6 cellular contexts compared by ENCODE assay signal in genomic region chr10:129702605-129703004, GRCh38.
"Had no signal": no experiment of that assay in that cellular context is flagged by ENCODE, and none has a peak within 500 bp of the region (broad histone marks: within the 10 kb centered on the region; RNA-seq: fewer than 3 reads in every experiment).

No MANE protein-coding gene starts in this region.

- H3K4me3 ChIP-seq: K562 had no signal

- H3K27ac ChIP-seq: HL-60 had no signal

- ATAC-seq: HepG2, K562 had no signal

- DNase-seq: IMR-90, KBM-7 had no signal

- H3K9me3 Mint-ChIP-seq: IgD-negative memory B cell had no signal

- H3K27ac Mint-ChIP-seq: IgD-negative memory B cell had no signal

- H3K27me3 Mint-ChIP-seq: IgD-negative memory B cell had no signal

- H3K4me3 Mint-ChIP-seq: IgD-negative memory B cell had no signal
